Comparison of ENCODE assay signal across 9 cellular contexts in genomic region chr7:51882412-51882811, GRCh38.
"Had no signal": no experiment of that assay in that cellular context is flagged by ENCODE, and none has a peak within 500 bp of the region (broad histone marks: within the 10 kb centered on the region; RNA-seq: fewer than 3 reads in every experiment).

No MANE protein-coding gene starts in this region.

- H3K27ac ChIP-seq: GM23248 had no signal

- H3K9me3 ChIP-seq: HAP-1 had no signal

- H3K4me3 Mint-ChIP-seq: HFFc6 had no signal

- H3K4me1 ChIP-seq: HAP-1 had no signal

- DNase-seq: GM23248, H7, HFFc6, IMR-90, KG1 had no signal

- H3K9ac ChIP-seq: GM23248 had no signal

- FAIRE-seq: HTR-8/SVneo, K562 had no signal

- H3K4me3 ChIP-seq: GM23248, HAP-1, K562 had no signal

- H3K36me3 ChIP-seq: HAP-1 had no signal

- H2AFZ ChIP-seq: GM23248 had no signal

- H3K27ac Mint-ChIP-seq: HFFc6 had no signal

- ATAC-seq: HCT116, K562 had no signal
